In genomic region chr6:154653853-154654252, GRCh38 we compare ENCODE assay signal across 10 cellular contexts.
DNase-seq lines count a peak whose midpoint lies in the region; ATAC-seq and TF ChIP-seq lines count a peak whose summit lies in the region.
"Had no signal": no experiment of that assay in that cellular context is flagged by ENCODE, and none has a peak within 500 bp of the region (broad histone marks: within the 10 kb centered on the region; RNA-seq: fewer than 3 reads in every experiment).

No MANE protein-coding gene starts in this region.

- H3K27me3 ChIP-seq in left ventricle myocardium inferior (ENCODE audit: low read depth) (no peaks in the 10 kb centered on the region), skeletal muscle tissue (ENCODE audit: control insufficient read depth in 3 of 3, insufficient read depth in 3 of 3, low read length in 3 of 3) (no peaks in the 10 kb centered on the region)

- H3K9me3 ChIP-seq in left ventricle myocardium inferior (replicated peaks) (no peaks in the 10 kb centered on the region), skeletal muscle tissue (ENCODE audit: control insufficient read depth in 3 of 3, low read length in 3 of 3) (no peaks in the 10 kb centered on the region)

- no peaks in the 10 kb centered on the region for H3K36me3 Mint-ChIP-seq in progenitor cell of endocrine pancreas (ENCODE audit: insufficient read depth)

- no peak overlapping the region for H3K4me3 ChIP-seq in left ventricle myocardium inferior
- no peak overlapping the region for H3K4me3 ChIP-seq in skeletal muscle tissue (ENCODE audit: low read length in 3 of 3)

- TF ChIP-seq POLR2A in GM18505 (IDR thresholded peaks at IDR 0.05; ENCODE audit: borderline replicate concordance, extremely low read depth, insufficient read depth, insufficient read length) = no peak

- peaks cover 19% of the 10 kb centered on the region for H3K4me1 Mint-ChIP-seq in progenitor cell of endocrine pancreas (ENCODE audit: low read depth)
- H3K4me1 Mint-ChIP-seq: activated naive CD8-positive, alpha-beta T cell treated with anti-CD3 and anti-CD28 coated beads, Interleukin-2, amount 50 U/mL, for 24 hours had no signal

- TF ChIP-seq CTCF in VCaP (conservative IDR thresholded peaks at IDR 0.05) = no peak
- no peak for TF ChIP-seq CTCF in left ventricle myocardium inferior (IDR thresholded peaks at IDR 0.05; ENCODE audit: borderline replicate concordance)
- TF ChIP-seq CTCF in progenitor cell of endocrine pancreas (IDR thresholded peaks at IDR 0.05; ENCODE audit: unreplicated experiment) = no peak

- peaks cover 6% of the 10 kb centered on the region for H3K9me3 Mint-ChIP-seq in progenitor cell of endocrine pancreas (ENCODE audit: low read depth)

- ATAC-seq in GM18505 (IDR thresholded peaks at IDR 0.05; ENCODE audit: unreplicated experiment) = no peak
- ATAC-seq: activated naive CD8-positive, alpha-beta T cell treated with anti-CD3 and anti-CD28 coated beads, Interleukin-2, amount 50 U/mL, for 24 hours had no signal

- no peak overlapping the region for H3K4me3 Mint-ChIP-seq in progenitor cell of endocrine pancreas (ENCODE audit: low read depth)
- H3K4me3 Mint-ChIP-seq: activated naive CD8-positive, alpha-beta T cell treated with anti-CD3 and anti-CD28 coated beads, Interleukin-2, amount 50 U/mL, for 24 hours had no signal

- no peaks in the 10 kb centered on the region for H3K36me3 ChIP-seq in left ventricle myocardium inferior
- no peaks in the 10 kb centered on the region for H3K36me3 ChIP-seq in skeletal muscle tissue (ENCODE audit: control insufficient read depth in 3 of 3, insufficient read depth in 3 of 3, low read length in 3 of 3)

- peaks cover 21% of the 10 kb centered on the region for H3K4me1 ChIP-seq in left ventricle myocardium inferior
- peaks cover 0 to 5% (median 3%) of the 10 kb centered on the region in 3 donors for H3K4me1 ChIP-seq in skeletal muscle tissue (ENCODE audit: control insufficient read depth in 3 of 3, insufficient read depth in 3 of 3, low read length in 3 of 3)

- H3K27ac ChIP-seq in VCaP (0 out of 2 replicates have a peak overlapping the region, but pooled peaks have one; percentile 29), left ventricle myocardium inferior (replicated peaks) (peak overlapping the region; percentile 62), skeletal muscle tissue (ENCODE audit: low read depth, low read length) (peak overlapping the region; percentile 11)

- peak; percentile 88 for DNase-seq in ELR (ENCODE audit: low read depth)
- DNase-seq in left ventricle myocardium inferior = no peak
- no peak for DNase-seq in stimulated activated naive CD4-positive, alpha-beta T cell (lab: John Stamatoyannopoulos, UW)
- no peak for DNase-seq in NCI-H2196 (lab: John Stamatoyannopoulos, UW; ENCODE audit: unreplicated experiment)
- no peak for DNase-seq in progenitor cell of endocrine pancreas (ENCODE audit: low spot score, unreplicated experiment)
- DNase-seq: activated naive CD8-positive, alpha-beta T cell treated with anti-CD3 and anti-CD28 coated beads, Interleukin-2, amount 50 U/mL, for 24 hours; NCI-H345 had no signal

- H3K9ac ChIP-seq in skeletal muscle tissue (ENCODE audit: low read depth in 1 of 3, low read length in 3 of 3) = no peak overlapping the region

- H3K27me3 Mint-ChIP-seq in progenitor cell of endocrine pancreas = no peaks in the 10 kb centered on the region

- intact Hi-C loops in left ventricle myocardium inferior (cut with micrococcal nuclease) = no loop called here

- no peak overlapping the region for H3K27ac Mint-ChIP-seq in progenitor cell of endocrine pancreas
- H3K27ac Mint-ChIP-seq: activated naive CD8-positive, alpha-beta T cell treated with anti-CD3 and anti-CD28 coated beads, Interleukin-2, amount 50 U/mL, for 24 hours had no signal

Comparison
In these comparisons a context has a peak if more than half of its experiments do, and no peak if none do; other contexts are left out.
1. H3K27ac ChIP-seq: peak in every context shown above with its lines; median percentile 62 in left ventricle myocardium inferior; 29 in VCaP; 11 in skeletal muscle tissue.